Comparison of ENCODE assay signal across 15 cellular contexts in the genomic region with DNA sequence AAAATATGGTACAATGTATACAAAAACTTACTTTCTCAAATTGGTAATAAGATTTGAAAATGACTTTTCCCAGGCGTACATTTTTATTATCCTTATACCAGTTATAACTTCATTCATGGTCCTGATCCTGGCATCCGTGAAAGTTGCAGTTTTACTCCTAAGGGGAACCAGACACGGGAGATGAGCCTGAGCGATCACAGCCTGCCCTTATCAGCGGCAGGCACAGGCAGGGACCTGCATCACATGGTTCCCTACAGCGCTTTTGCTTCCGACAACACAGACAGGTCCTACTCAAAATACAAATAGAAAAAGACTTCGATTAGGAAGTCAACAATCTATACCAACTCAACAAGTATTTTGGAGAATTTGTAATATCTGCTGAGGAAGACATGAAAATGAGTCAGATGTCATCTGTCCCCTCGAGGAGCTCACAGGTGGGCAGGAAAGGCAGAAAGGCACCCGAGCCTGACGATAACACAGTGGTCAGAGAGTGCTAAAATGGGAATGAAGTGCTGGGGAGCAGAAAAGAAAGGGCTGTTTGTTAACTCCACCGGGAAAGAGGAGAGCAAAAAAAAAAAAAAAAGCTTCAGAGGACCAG.
A peak's percentile ranks its signal among the peaks of the same experiment; 100 is the strongest.
DNase-seq lines count a peak whose midpoint lies in the region; ATAC-seq lines count a peak whose summit lies in the region.
"Had no signal": no experiment of that assay in that cellular context is flagged by ENCODE, and none has a peak within 500 bp of the region (broad histone marks: within the 10 kb centered on the region; RNA-seq: fewer than 3 reads in every experiment).

No MANE protein-coding gene starts in this region.

- DNase-seq in germinal center (ENCODE audit: low spot score) (peak; percentile 47), NCI-H2081 treated with DMSO at 0.1 percent for 48 hours (lab: John Stamatoyannopoulos, UW) (no peak), C1 segment of cervical spinal cord (lab: John Stamatoyannopoulos, UW) (no peak)
- no peak for DNase-seq in activated naive CD4-positive, alpha-beta T cell treated with anti-CD3 and anti-CD28 coated beads, Interleukin-2, amount 50 U/mL, for 16 hours
- DNase-seq in activated CD4-positive, alpha-beta T cell treated with anti-CD3 and anti-CD28 coated beads for 1 hour, result no peak
- DNase-seq: activated gamma-delta T cell treated with Interleukin-2 at 50 U/mL for 16 hours; Calu3; colonic mucosa; H7; heart left ventricle; midbrain; stimulated activated naive CD8-positive, alpha-beta T cell treated with anti-CD3 and anti-CD28 coated beads, Interleukin-15, Interleukin-2, amounts not matched to agents 100 U/mL and 50 U/mL, for 24 hours had no signal

- ATAC-seq in GM18519 (IDR thresholded peaks at IDR 0.05; ENCODE audit: low FRiP score, unreplicated experiment) (peak; percentile 94), GM21529 (IDR thresholded peaks at IDR 0.05; ENCODE audit: unreplicated experiment) (peak; percentile 95), HG03196 (IDR thresholded peaks at IDR 0.05; ENCODE audit: unreplicated experiment) (peak; percentile 91)
- ATAC-seq: heart left ventricle; stimulated activated naive CD8-positive, alpha-beta T cell treated with anti-CD3 and anti-CD28 coated beads, Interleukin-15, Interleukin-2, amounts not matched to agents 100 U/mL and 50 U/mL, for 24 hours had no signal
